11 cellular contexts compared by ENCODE assay signal in genomic region chr2:134623796-134624195, GRCh38.
DNase-seq lines count a peak whose midpoint lies in the region; ATAC-seq and TF ChIP-seq lines count a peak whose summit lies in the region.
"Had no signal": no experiment of that assay in that cellular context is flagged by ENCODE, and none has a peak within 500 bp of the region (broad histone marks: within the 10 kb centered on the region; RNA-seq: fewer than 3 reads in every experiment).

No MANE protein-coding gene starts in this region.

- peaks cover 58% of the 10 kb centered on the region for H3K4me1 ChIP-seq in OCI-LY3 (ENCODE audit: low read length)

- H3K27me3 ChIP-seq in OCI-LY3 (ENCODE audit: low read depth, low read length): no peaks in the 10 kb centered on the region

- H3K27ac ChIP-seq in OCI-LY3 (ENCODE audit: low read length): peak overlapping the region; percentile 95

- H3K79me2 ChIP-seq in OCI-LY3 (ENCODE audit: low read length): peaks cover 40% of the 10 kb centered on the region

- TF ChIP-seq CTCF in GM12865 (IDR thresholded peaks at IDR 0.05; ENCODE audit: insufficient read depth, low read depth, low read length, missing control alignments) (no peak), OCI-LY3 (IDR thresholded peaks at IDR 0.05; ENCODE audit: low read depth, low read length) (no peak)

- DNase-seq in GM12865 (ENCODE audit: low read depth) (peak; percentile 74), NCI-H1092 treated with DMSO at 0.1 percent for 48 hours (lab: John Stamatoyannopoulos, UW) (no peak), putamen (ENCODE audit: low spot score) (no peak), RKO (ENCODE audit: low spot score) (no peak), NCI-H446 (lab: John Stamatoyannopoulos, UW) (no peak)
- DNase-seq: activated CD4-positive, alpha-beta T cell treated with anti-CD3 and anti-CD28 coated beads, Interleukin-2, amount 50 U/mL, for 1 hour; immature natural killer cell; NCI-H526 treated with DMSO at 0.1 percent for 48 hours had no signal

- peak; percentile 97 for ATAC-seq in GM19351 (IDR thresholded peaks at IDR 0.05; ENCODE audit: unreplicated experiment)
- ATAC-seq in HG03025 (IDR thresholded peaks at IDR 0.05; ENCODE audit: low FRiP score, unreplicated experiment): peak; percentile 74

- peaks cover 20% of the 10 kb centered on the region for H3K9me3 ChIP-seq in OCI-LY3 (ENCODE audit: insufficient read depth, low read length)

- H3K4me3 ChIP-seq in GM12865 (ENCODE audit: low read depth, low read length) (no peak overlapping the region), OCI-LY3 (ENCODE audit: low read length) (peak overlapping the region; percentile 68)

- H4K20me1 ChIP-seq in OCI-LY3 (ENCODE audit: insufficient read depth, low read length): no peaks in the 10 kb centered on the region

- no peak overlapping the region for H2AFZ ChIP-seq in OCI-LY3 (ENCODE audit: low read depth, low read length)

- peak overlapping the region; percentile 90 for H3K4me2 ChIP-seq in OCI-LY3 (ENCODE audit: low read length)

- H3K36me3 ChIP-seq in OCI-LY3 (replicated peaks; ENCODE audit: low read depth, low read length): peaks cover 21% of the 10 kb centered on the region

- H3K9ac ChIP-seq in OCI-LY3 (ENCODE audit: low read length): peak overlapping the region; percentile 82
